8 cellular contexts compared by ENCODE assay signal in the genomic region with DNA sequence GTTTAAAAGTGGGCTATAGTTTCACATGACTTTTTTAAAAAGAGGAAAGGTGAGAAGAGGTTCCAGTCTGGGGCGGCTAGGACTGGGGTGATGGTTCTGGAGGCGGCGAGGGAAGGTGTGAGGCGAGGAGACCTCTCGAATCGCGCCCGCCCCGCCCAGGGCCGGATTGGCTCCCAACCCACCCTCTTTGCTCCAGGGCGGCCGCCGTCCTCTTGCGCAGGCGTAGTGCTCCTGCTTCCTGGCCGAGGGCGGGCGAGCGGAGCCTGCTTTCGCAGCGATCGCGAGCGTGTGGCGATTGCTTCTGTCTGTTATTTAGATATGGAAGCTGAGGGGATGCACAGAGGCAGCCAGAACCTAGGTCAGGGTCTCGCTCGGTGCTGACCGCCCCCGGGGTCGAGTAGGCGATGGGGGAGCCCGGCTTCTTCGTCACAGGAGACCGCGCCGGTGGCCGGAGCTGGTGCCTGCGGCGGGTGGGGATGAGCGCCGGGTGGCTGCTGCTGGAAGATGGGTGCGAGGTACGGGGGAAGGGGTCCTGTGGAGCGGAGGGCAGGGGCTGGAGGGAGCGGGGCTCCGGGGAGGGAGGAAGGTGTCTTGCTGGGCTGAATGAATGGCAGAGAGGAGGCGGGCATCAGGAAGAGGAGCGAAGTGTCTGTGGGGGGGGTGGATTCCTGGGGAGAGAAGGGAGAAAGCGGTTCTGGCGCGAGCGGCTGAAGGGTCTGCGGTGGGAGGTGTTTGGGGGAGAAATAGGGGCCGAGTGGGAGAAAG. TPM values are rescaled to one million over a fixed set of nuclear protein-coding genes. Genes with fewer than 3 reads are reported as not detected.
DNase-seq lines count a peak whose midpoint lies in the region; FAIRE-seq and TF ChIP-seq lines count a peak whose summit lies in the region.

A gene with protein sequence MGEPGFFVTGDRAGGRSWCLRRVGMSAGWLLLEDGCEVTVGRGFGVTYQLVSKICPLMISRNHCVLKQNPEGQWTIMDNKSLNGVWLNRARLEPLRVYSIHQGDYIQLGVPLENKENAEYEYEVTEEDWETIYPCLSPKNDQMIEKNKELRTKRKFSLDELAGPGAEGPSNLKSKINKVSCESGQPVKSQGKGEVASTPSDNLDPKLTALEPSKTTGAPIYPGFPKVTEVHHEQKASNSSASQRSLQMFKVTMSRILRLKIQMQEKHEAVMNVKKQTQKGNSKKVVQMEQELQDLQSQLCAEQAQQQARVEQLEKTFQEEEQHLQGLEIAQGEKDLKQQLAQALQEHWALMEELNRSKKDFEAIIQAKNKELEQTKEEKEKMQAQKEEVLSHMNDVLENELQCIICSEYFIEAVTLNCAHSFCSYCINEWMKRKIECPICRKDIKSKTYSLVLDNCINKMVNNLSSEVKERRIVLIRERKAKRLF (plus strand): TSS at position 223 of the 765 bp plus-strand sequence. CDS start 182 bp downstream, at position 405.

- H3K27ac Mint-ChIP-seq in neural crest cell (ENCODE audit: unreplicated experiment), result peak within 1 kb of the TSS; percentile 93

- peak within 1 kb of the TSS; percentile 97 for H3K4me3 Mint-ChIP-seq in neural crest cell

- no peaks in the 10 kb centered on the region for H3K27me3 ChIP-seq in stomach

- TF ChIP-seq CTCF in foreskin fibroblast (IDR thresholded peaks at IDR 0.05; ENCODE audit: low read depth, low read length), result no peak
- no peak for TF ChIP-seq CTCF in neural crest cell (conservative IDR thresholded peaks at IDR 0.05)
- TF ChIP-seq CTCF in stomach (IDR thresholded peaks at IDR 0.05), result no peak

- H3K9me3 ChIP-seq in stomach, result no peaks in the 10 kb centered on the region

- H3K4me1 Mint-ChIP-seq in neural crest cell, result peaks cover 21% of the 10 kb centered on the region

- H3K36me3 Mint-ChIP-seq in neural crest cell (ENCODE audit: low read depth), result no peaks in the 10 kb centered on the region

- peak within 1 kb of the TSS; percentile 49 to 83 (median 74) for H3K27ac ChIP-seq in stomach

- H3K4me3 ChIP-seq in foreskin fibroblast (ENCODE audit: low read depth in 1 of 2, low read length in 2 of 2), result peak within 1 kb of the TSS; percentile 90 to 96
- H3K4me3 ChIP-seq in stomach, result peak within 1 kb of the TSS; percentile 72 to 100 (median 96)

- peak; percentile 86 for TF ChIP-seq POLR2A in H54 (IDR thresholded peaks at IDR 0.05; ENCODE audit: low read depth, low read length)
- TF ChIP-seq POLR2A in stomach (IDR thresholded peaks at IDR 0.05), result no peak

- H3K36me3 ChIP-seq in stomach, result no peaks in the 10 kb centered on the region

- FAIRE-seq in H54 (lab: Jason Lieb, UNC), result no peak

- H3K27me3 Mint-ChIP-seq in neural crest cell (ENCODE audit: low read depth), result no peaks in the 10 kb centered on the region

- peaks cover 7 to 34% (median 19%) of the 10 kb centered on the region in 4 donors for H3K4me1 ChIP-seq in stomach

- no peaks in the 10 kb centered on the region for H3K9me3 Mint-ChIP-seq in neural crest cell

- intact Hi-C loops in stomach (cut with DNase I; ENCODE audit: low total_unique reads), result no loop called here

- WGBS in stomach, 5 donors, result 0 to 1% (median 1%) methylated on average over 50 to 54 of the region's 54 CpGs

- TF ChIP-seq EP300 in stomach (IDR thresholded peaks at IDR 0.05), result no peak

- DNase-seq in ELR (ENCODE audit: low read depth) (peak; percentile 86), H54 (ENCODE audit: insufficient read length, low spot score) (peak; percentile 96), M059J (ENCODE audit: low read depth) (peak; percentile 90), SIG-M5 treated with dmso at 0.1 percent for 504 hours (lab: John Stamatoyannopoulos, UW; ENCODE audit: unreplicated experiment) (peak; percentile 71), activated gamma-delta T cell treated with Interleukin-2 at 50 U/mL for 16 hours (peak; percentile 86), foreskin fibroblast (peak; percentile 77 to 95), neural crest cell (ENCODE audit: low read depth, low spot score) (peak; percentile 89), stomach (peak; percentile 94)

RNA-seq across cellular contexts. Expression of the gene that starts here (rescaled TPM):
- total RNA-seq in M059J (2014; rRNA removed; shearing (Covaris generic)), result 48.7 and 58.4 TPM in 2 replicates
- total RNA-seq in neural crest cell, result 31.6 and 33.3 TPM in 2 replicates
- 10 to 100 TPM; 11.7 to 46.0 (median 23.5) TPM for total RNA-seq in stomach
- polyA plus RNA-seq in stomach, result 10 to 100 TPM in 2 of 3 donors, 1 to 10 TPM in 1; 8.7 to 15.7 (median 14.6) TPM

Comparison
In these comparisons a context has a peak if more than half of its experiments do, and no peak if none do; other contexts are left out.
1. Peak in every context shown above with its lines: DNase-seq, H3K4me3 ChIP-seq and H3K27ac ChIP-seq.